Comparison of ENCODE assay signal across 10 cellular contexts in the genomic region with DNA sequence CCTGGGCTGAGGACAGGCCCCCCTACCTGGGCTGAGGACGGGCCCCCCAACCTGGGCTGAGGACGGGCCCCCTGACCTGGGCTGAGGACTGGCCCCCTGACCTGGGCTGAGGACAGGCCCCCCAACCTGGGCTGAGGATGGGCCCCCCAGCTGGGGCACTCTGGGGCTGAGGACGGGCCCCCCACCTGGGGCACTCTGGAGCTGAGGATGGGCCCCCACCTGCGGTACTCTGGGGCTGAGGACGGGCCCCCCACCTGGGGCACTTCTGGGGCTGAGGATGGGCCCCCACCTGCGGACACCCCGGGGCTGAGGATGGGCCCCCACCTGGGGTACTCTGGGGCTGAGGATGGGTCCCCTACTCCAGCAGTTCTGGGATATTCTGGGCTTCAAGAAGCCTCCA.
A peak's percentile ranks its signal among the peaks of the same experiment; 100 is the strongest.
DNase-seq lines count a peak whose midpoint lies in the region; ATAC-seq and TF ChIP-seq lines count a peak whose summit lies in the region.
"Had no signal": no experiment of that assay in that cellular context is flagged by ENCODE, and none has a peak within 500 bp of the region (broad histone marks: within the 10 kb centered on the region; RNA-seq: fewer than 3 reads in every experiment).

No MANE protein-coding gene starts in this region.

- intact Hi-C loops in heart right ventricle (cut with DNase I) (loop anchor here in 7 of 10 donors (5.0 to 10.0 kb wide), 6 partner anchors 40 to 72 kb away; partner anchors contain the start of gene RASA3 (in 3 of the 7)), Right ventricle myocardium inferior (cut with DNase I) (no loop called here)

- H3K27me3 Mint-ChIP-seq in T-helper 17 cell (no peaks in the 10 kb centered on the region), memory B cell (no peaks in the 10 kb centered on the region)

- ATAC-seq in heart right ventricle (no peak), Right ventricle myocardium inferior (no peak), T-helper 17 cell (no peak), memory B cell (ENCODE audit: low read depth) (no peak), upper lobe of left lung (ENCODE audit: low FRiP score in 2 of 2) (no peak)
- ATAC-seq: right lobe of liver had no signal

- WGBS in heart right ventricle, 2 donors, result 90 to 97% methylated on average over 7 of the region's 7 CpGs
- WGBS in upper lobe of left lung, 2 donors, result 74% methylated on average over 5 of the region's 7 CpGs; no CpG with 5 or more reads in 1 of the 2 donors

- H3K9me3 Mint-ChIP-seq in memory B cell, result peaks cover 2% of the 10 kb centered on the region

- H3K27ac Mint-ChIP-seq in T-helper 17 cell (peak overlapping the region; percentile 96), memory B cell (peak overlapping the region; percentile 95)

- TF ChIP-seq POLR2A in upper lobe of left lung (IDR thresholded peaks at IDR 0.05), result no peak

- DNase-seq in heart right ventricle, result no peak
- DNase-seq in Right ventricle myocardium inferior (ENCODE audit: missing footprints), result no peak
- no peak for DNase-seq in T-helper 17 cell
- no peak for DNase-seq in memory B cell (ENCODE audit: low spot score in 2 of 2)
- peak in 1 of 2 donors; percentile 55 for DNase-seq in upper lobe of left lung
- DNase-seq in occipital lobe (lab: John Stamatoyannopoulos, UW), result no peak
- DNase-seq in stimulated activated CD4-positive, alpha-beta T cell treated with anti-CD3 and anti-CD28 coated beads, Interleukin-12 subunit alpha, Interleukin-12 subunit beta, amount 100 ng/mL, for 4 hours, result no peak
- no peak for DNase-seq in effector CD4-positive, alpha-beta T cell
- DNase-seq: Calu3 had no signal

- TF ChIP-seq EP300 in upper lobe of left lung (IDR thresholded peaks at IDR 0.05), result no peak

- peak overlapping the region; percentile 93 for H3K4me3 Mint-ChIP-seq in T-helper 17 cell
- peak overlapping the region; percentile 95 for H3K4me3 Mint-ChIP-seq in memory B cell

- TF ChIP-seq CTCF in heart right ventricle (IDR thresholded peaks at IDR 0.05), result no peak
- TF ChIP-seq CTCF in upper lobe of left lung (IDR thresholded peaks at IDR 0.05), result no peak

- H3K4me1 ChIP-seq in heart right ventricle (peaks cover 12 to 72% (median 54%) of the 10 kb centered on the region in 9 donors), upper lobe of left lung (peaks cover 58 to 70% (median 65%) of the 10 kb centered on the region in 4 donors)

- H3K36me3 Mint-ChIP-seq in T-helper 17 cell (ENCODE audit: low read depth) (peaks cover 3% of the 10 kb centered on the region), memory B cell (peaks cover 12% of the 10 kb centered on the region)

- H3K27ac ChIP-seq in heart right ventricle (peak overlapping the region in 7 of 10 donors; percentile 84 to 98 (median 90)), upper lobe of left lung (peak overlapping the region; percentile 88 to 98 (median 93))

- H3K4me1 Mint-ChIP-seq in T-helper 17 cell, result peaks cover 54% of the 10 kb centered on the region
- peaks cover 38% of the 10 kb centered on the region for H3K4me1 Mint-ChIP-seq in memory B cell

- H3K36me3 ChIP-seq in heart right ventricle (peaks cover 0 to 10% (median 0%) of the 10 kb centered on the region in 9 donors), upper lobe of left lung (peaks cover 0 to 3% (median 0%) of the 10 kb centered on the region in 4 donors)
- H3K36me3 ChIP-seq: right lobe of liver had no signal

- H3K4me3 ChIP-seq in heart right ventricle (no peak overlapping the region), upper lobe of left lung (no peak overlapping the region)
- H3K4me3 ChIP-seq: right lobe of liver had no signal

- H3K27me3 ChIP-seq in heart right ventricle, result no peaks in the 10 kb centered on the region
- H3K27me3 ChIP-seq in upper lobe of left lung, result no peaks in the 10 kb centered on the region
- H3K27me3 ChIP-seq: right lobe of liver had no signal

- no peaks in the 10 kb centered on the region for H3K9me3 ChIP-seq in heart right ventricle
- no peaks in the 10 kb centered on the region for H3K9me3 ChIP-seq in T-helper 17 cell (ENCODE audit: control insufficient read depth, low read length, poor library complexity, severe bottlenecking)
- H3K9me3 ChIP-seq in upper lobe of left lung, result no peaks in the 10 kb centered on the region
- H3K9me3 ChIP-seq: right lobe of liver had no signal
